ENCODE assay signal across 8 cellular contexts in the genomic region with DNA sequence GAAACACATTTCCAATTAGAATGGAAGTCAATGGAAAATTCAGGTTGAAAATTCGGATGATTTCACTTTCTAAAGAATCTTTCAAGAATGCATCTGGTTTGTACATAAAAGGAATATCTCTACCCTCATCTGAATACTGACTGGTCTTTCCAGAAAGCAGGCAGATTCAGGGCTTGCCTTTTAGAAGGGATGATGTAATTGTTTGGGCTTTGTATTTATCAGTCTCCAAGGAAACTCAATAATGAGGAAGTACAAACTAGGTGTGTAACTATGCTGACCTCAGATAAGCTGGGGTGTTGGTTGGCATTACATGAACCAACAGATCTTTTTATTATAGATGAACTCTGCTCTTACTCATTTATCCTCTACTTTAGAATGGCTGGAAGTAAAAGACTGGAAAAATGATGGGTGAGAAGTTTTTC. TPM values are rescaled to one million over a fixed set of nuclear protein-coding genes. Genes with fewer than 3 reads are reported as not detected.
DNase-seq lines count a peak whose midpoint lies in the region; ATAC-seq and TF ChIP-seq lines count a peak whose summit lies in the region.

No MANE protein-coding gene starts in this region.

- peak; percentile 85 for ATAC-seq in GM18505 (IDR thresholded peaks at IDR 0.05; ENCODE audit: unreplicated experiment)
- peak; percentile 95 for ATAC-seq in HG02610 (IDR thresholded peaks at IDR 0.05; ENCODE audit: unreplicated experiment)

- TF ChIP-seq POLR2A in GM18505 (IDR thresholded peaks at IDR 0.05; ENCODE audit: borderline replicate concordance, extremely low read depth, insufficient read depth, insufficient read length): no peak
- TF ChIP-seq POLR2A in NB4 (IDR thresholded peaks at IDR 0.05; ENCODE audit: extremely low read depth, insufficient read length): no peak

- TF ChIP-seq CTCF in NB4 (IDR thresholded peaks at IDR 0.05; ENCODE audit: low read depth, low read length): no peak
- TF ChIP-seq CTCF in cardiac fibroblast (IDR thresholded peaks at IDR 0.05; ENCODE audit: low read depth, low read length): no peak

- no peak overlapping the region for H3K4me3 ChIP-seq in NB4 (ENCODE audit: low read depth, low read length)
- no peak overlapping the region for H3K4me3 ChIP-seq in cardiac fibroblast (replicated peaks in 1 of 2; ENCODE audit: low read depth in 2 of 2, low read length in 2 of 2)

- DNase-seq in NB4 (ENCODE audit: low read depth) (peak; percentile 52), cardiac fibroblast (ENCODE audit: low read depth in 2 of 2) (peak; percentile 92), lung microvascular endothelial cell (ENCODE audit: low read depth in 2 of 2) (peak; percentile 83 to 97), ecto neural progenitor cell (ENCODE audit: low spot score) (no peak), NCI-H1930 (lab: John Stamatoyannopoulos, UW) (no peak), activated gamma-delta T cell treated with Interleukin-2 at 50 U/mL for 16 hours (no peak)

RNA-seq across cellular contexts. Expression of gene PDLIM1, which starts 24.1 kb away (rescaled TPM):
- 67.1 and 93.7 TPM in 2 replicates for total RNA-seq in lung microvascular endothelial cell

Comparison
In these comparisons a context has a peak if more than half of its experiments do, and no peak if none do; other contexts are left out.
1. DNase-seq: peak in NB4 (single experiment), cardiac fibroblast (2 of 2) and lung microvascular endothelial cell (2 of 2); none in ecto neural progenitor cell (single experiment), NCI-H1930 (0 of 2) and activated gamma-delta T cell treated with Interleukin-2 at 50 U/mL for 16 hours (single experiment).